In genomic region chr5:30209752-30210151, GRCh38 we compare ENCODE assay signal across 34 cellular contexts.
"Had no signal": no experiment of that assay in that cellular context is flagged by ENCODE, and none has a peak within 500 bp of the region (broad histone marks: within the 10 kb centered on the region; RNA-seq: fewer than 3 reads in every experiment).

No MANE protein-coding gene starts in this region.

- DNase-seq: Kasumi-1, MG63, MM.1S, MV-4-11, NCI-H1048, NCI-H1092, NCI-H1092 treated with DMSO at 0.1 percent for 48 hours, NCI-H1105, NCI-H1105 treated with DMSO at 0.1 percent for 48 hours, NCI-H1417, NCI-H1417 treated with DMSO at 0.1 percent for 48 hours, NCI-H1436, NCI-H1436 treated with DMSO at 0.1 percent for 48 hours, NCI-H1694, NCI-H1694 treated with DMSO at 0.1 percent for 48 hours, NCI-H187, NCI-H187 treated with DMSO at 0.1 percent for 48 hours, NCI-H1930, NCI-H2029, NCI-H2029 treated with DMSO at 0.1 percent for 48 hours, NCI-H2081, NCI-H2081 treated with DMSO at 0.1 percent for 48 hours, NCI-H2107, NCI-H2171, NCI-H2171 treated with DMSO at 0.1 percent for 48 hours, NCI-H2227 treated with DMSO at 0.1 percent for 48 hours, NCI-H226, NCI-H345, NCI-H446, NCI-H446 treated with DMSO at 0.1 percent for 48 hours, NCI-H510A, NCI-H510A treated with DMSO at 0.1 percent for 48 hours, NCI-H524, NCI-H524 treated with DMSO at 0.1 percent for 48 hours had no signal

- H3K27me3 ChIP-seq: MG63 had no signal

- H3K36me3 ChIP-seq: MG63 had no signal

- H3K4me3 ChIP-seq: MG63 had no signal
